ENCODE assay signal across 24 cellular contexts in genomic region chr5:8229551-8229950, GRCh38.
DNase-seq lines count a peak whose midpoint lies in the region; ATAC-seq, FAIRE-seq and TF ChIP-seq lines count a peak whose summit lies in the region.
"Had no signal": no experiment of that assay in that cellular context is flagged by ENCODE, and none has a peak within 500 bp of the region (broad histone marks: within the 10 kb centered on the region; RNA-seq: fewer than 3 reads in every experiment).

No MANE protein-coding gene starts in this region.

- WGBS in neuronal stem cell (ENCODE audit: extremely low coverage in 2 of 2, insufficient read length in 2 of 2, insufficient replicate concordance in 1 of 2), 2 donors = no CpG with 5 or more reads among the region's 4 CpGs

- H3K27me3 ChIP-seq in bronchial epithelial cell (ENCODE audit: control insufficient read depth, insufficient read depth, low read length) (no peaks in the 10 kb centered on the region), neuronal stem cell (ENCODE audit: control insufficient read depth in 3 of 3, insufficient read depth in 3 of 3, low read depth in 1 of 3, low read length in 3 of 3) (no peaks in the 10 kb centered on the region)
- H3K27me3 ChIP-seq: BLaER1 treated with 17β-estradiol and CSF1 and Interleukin-3, amounts not matched to agents 10 nM and 100 nM had no signal

- no peak overlapping the region for H2BK5ac ChIP-seq in neuronal stem cell (ENCODE audit: low read length)

- H3K9me3 ChIP-seq in neuronal stem cell (replicated peaks in 1 of 2; ENCODE audit: control insufficient read depth in 2 of 2, insufficient read depth in 1 of 2, low read depth in 1 of 2, low read length in 2 of 2) = no peaks in the 10 kb centered on the region
- H3K9me3 ChIP-seq: A549 had no signal

- no peak overlapping the region for H4K91ac ChIP-seq in neuronal stem cell (ENCODE audit: low read depth, low read length, poor library complexity)

- H3K9ac ChIP-seq in neuronal stem cell (ENCODE audit: low read depth, low read length, poor library complexity) = no peak overlapping the region
- H3K9ac ChIP-seq: BLaER1 treated with 17β-estradiol and CSF1 and Interleukin-3, amounts not matched to agents 10 nM and 100 nM had no signal

- no peak overlapping the region for H2AK5ac ChIP-seq in neuronal stem cell (ENCODE audit: low read depth, low read length)

- no peak overlapping the region for H3K23ac ChIP-seq in neuronal stem cell (ENCODE audit: low read depth, low read length, poor library complexity)

- no peaks in the 10 kb centered on the region for H3K79me1 ChIP-seq in neuronal stem cell (ENCODE audit: low read depth, low read length)

- no peak for ATAC-seq in left colon
- no peak for ATAC-seq in HG03159 (IDR thresholded peaks at IDR 0.05; ENCODE audit: unreplicated experiment)
- ATAC-seq: A549, GM12878 had no signal

- H2BK12ac ChIP-seq in neuronal stem cell (ENCODE audit: low read length) = no peak overlapping the region

- no peak overlapping the region for H3K4ac ChIP-seq in neuronal stem cell (ENCODE audit: low read length)

- H3K27ac ChIP-seq in C4-2B (peak overlapping the region; percentile 13; the same call in 1 of the 2 replicates), neuronal stem cell (replicated peaks; ENCODE audit: low read length) (no peak overlapping the region)
- H3K27ac ChIP-seq: 22Rv1; A549; BLaER1 treated with 17β-estradiol and CSF1 and Interleukin-3, amounts not matched to agents 10 nM and 100 nM had no signal

- no peak overlapping the region for H3K4me2 ChIP-seq in neuronal stem cell (ENCODE audit: insufficient read depth, low read length, poor library complexity, severe bottlenecking)
- H3K4me2 ChIP-seq: A549; BLaER1 treated with 17β-estradiol and CSF1 and Interleukin-3, amounts not matched to agents 10 nM and 100 nM had no signal

- peak; percentile 93 for FAIRE-seq in bronchial epithelial cell (lab: Jason Lieb, UNC)
- FAIRE-seq: A549, GM12878, GM12892, GM18507 had no signal

- H3K18ac ChIP-seq in neuronal stem cell (ENCODE audit: low read length) = peak overlapping the region; percentile 5

- no peak overlapping the region for H2BK15ac ChIP-seq in neuronal stem cell (ENCODE audit: low read length)

- H2AFZ ChIP-seq in neuronal stem cell (ENCODE audit: low read length) = no peak overlapping the region

- TF ChIP-seq CTCF in C4-2B (conservative IDR thresholded peaks at IDR 0.05) = no peak
- TF ChIP-seq CTCF in bronchial epithelial cell (IDR thresholded peaks at IDR 0.05; ENCODE audit: insufficient read depth, low read length, severe bottlenecking) = no peak

- H3K14ac ChIP-seq in neuronal stem cell (ENCODE audit: low read length) = peak overlapping the region; percentile 25

- DNase-seq in bronchial epithelial cell (ENCODE audit: low read depth) = no peak
- DNase-seq in neuronal stem cell (ENCODE audit: low spot score) = no peak
- DNase-seq in left colon = no peak
- DNase-seq in KG1 (lab: John Stamatoyannopoulos, UW) = no peak
- DNase-seq: AML-193; CD4-positive, alpha-beta memory T cell; CD4-positive, CD25-positive, alpha-beta regulatory T cell; CD8-positive, alpha-beta memory T cell; COR-L47; DMS 273 treated with DMSO at 0.1 percent for 48 hours; DMS153; DMS53; DMS79; DND-41; EL; GDM1 had no signal

- no peak overlapping the region for H4K8ac ChIP-seq in neuronal stem cell (ENCODE audit: low read depth, low read length)

- no peaks in the 10 kb centered on the region for H3K36me3 ChIP-seq in bronchial epithelial cell (ENCODE audit: control insufficient read depth, insufficient read depth, low read length)
- H3K36me3 ChIP-seq in neuronal stem cell (replicated peaks in 1 of 2; ENCODE audit: control insufficient read depth in 2 of 2, insufficient read depth in 2 of 2, low read length in 2 of 2) = no peaks in the 10 kb centered on the region
- H3K36me3 ChIP-seq: BLaER1 treated with 17β-estradiol and CSF1 and Interleukin-3, amounts not matched to agents 10 nM and 100 nM had no signal

- H3K4me3 ChIP-seq in bronchial epithelial cell (ENCODE audit: low read depth, low read length) (no peak overlapping the region), neuronal stem cell (ENCODE audit: low read length in 2 of 2) (no peak overlapping the region)
- H3K4me3 ChIP-seq: A549; BLaER1 treated with 17β-estradiol and CSF1 and Interleukin-3, amounts not matched to agents 10 nM and 100 nM; GM12878 had no signal

- H2BK120ac ChIP-seq in neuronal stem cell (ENCODE audit: low read depth, low read length) = no peak overlapping the region

- no peaks in the 10 kb centered on the region for H3K4me1 ChIP-seq in neuronal stem cell (ENCODE audit: control insufficient read depth in 2 of 2, insufficient read depth in 1 of 2, low read depth in 1 of 2, low read length in 2 of 2)
- H3K4me1 ChIP-seq: A549; BLaER1 treated with 17β-estradiol and CSF1 and Interleukin-3, amounts not matched to agents 10 nM and 100 nM had no signal

- intact Hi-C loops in left colon (cut with DNase I, micrococcal nuclease) = no loop called here
